In the genomic region with DNA sequence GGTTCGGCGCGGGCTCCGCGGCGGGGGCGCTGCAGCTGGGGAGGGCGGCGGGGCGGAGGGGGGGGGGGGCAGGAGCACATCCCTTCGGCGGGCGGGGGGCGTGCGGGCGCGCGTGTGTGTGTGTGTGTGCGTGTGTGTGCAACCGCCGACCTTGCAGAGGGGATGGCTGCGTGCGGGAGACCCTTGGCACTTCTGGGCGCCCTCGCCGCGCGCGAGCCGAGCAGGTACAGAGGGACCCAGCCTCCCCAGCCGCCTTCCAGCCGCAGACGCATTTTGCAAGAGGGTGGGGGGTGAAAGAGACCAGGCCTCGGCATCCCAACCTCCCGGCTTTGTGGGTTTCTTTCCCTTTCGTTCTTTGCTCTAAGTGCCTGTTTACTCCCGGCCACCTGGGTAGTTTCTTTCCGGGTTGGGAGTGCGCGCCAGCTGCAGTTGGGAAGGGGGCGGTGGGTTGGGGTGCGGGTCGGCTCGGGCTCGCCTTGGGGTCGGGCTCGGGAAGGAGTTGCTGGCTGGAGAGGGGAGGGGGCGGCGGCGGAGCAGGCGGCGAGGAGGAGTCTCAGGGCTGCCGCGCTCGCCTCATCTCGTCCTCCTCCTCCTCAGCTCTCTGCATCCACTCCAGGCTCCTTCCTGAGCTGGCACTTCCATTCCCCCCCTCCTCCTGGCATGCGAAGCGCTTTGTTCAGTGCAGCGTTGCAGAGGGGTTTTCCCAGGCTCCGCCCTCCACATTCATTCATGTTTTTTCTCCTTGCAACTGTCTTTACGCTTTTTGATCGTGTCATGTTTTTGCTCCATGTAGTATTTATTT, we compare ENCODE assay signal across 8 cellular contexts. TPM values are rescaled to one million over a fixed set of nuclear protein-coding genes. Genes with fewer than 3 reads are reported as not detected.
A peak's percentile ranks its signal among the peaks of the same experiment; 100 is the strongest.
DNase-seq lines count a peak whose midpoint lies in the region; ATAC-seq, FAIRE-seq and TF ChIP-seq lines count a peak whose summit lies in the region.

No MANE protein-coding gene starts in this region.

- FAIRE-seq in GM19239 (lab: Jason Lieb, UNC) = peak; percentile 58

- peaks cover 0 to 20% of the 10 kb centered on the region in 2 donors for H3K36me3 ChIP-seq in left lung

- no peak for TF ChIP-seq CTCF in left lung (IDR thresholded peaks at IDR 0.05)

- peak overlapping the region; percentile 93 for H3K4me3 Mint-ChIP-seq in activated CD4-positive, alpha-beta T cell treated with anti-CD3 and anti-CD28 coated beads, Interleukin-2, amount 10 ng/mL, durations not matched to agents 24 days and 14 days
- peak overlapping the region; percentile 90 for H3K4me3 Mint-ChIP-seq in dendritic cell treated with granulocyte-macrophage colony-stimulating factor and Interleukin-4, amounts not matched to agents 40 ng/mL and 50 ng/mL, for 4 days

- peaks cover 53% of the 10 kb centered on the region for H3K36me3 Mint-ChIP-seq in activated CD4-positive, alpha-beta T cell treated with anti-CD3 and anti-CD28 coated beads, Interleukin-2, amount 10 ng/mL, durations not matched to agents 24 days and 14 days (ENCODE audit: low read depth)
- H3K36me3 Mint-ChIP-seq in dendritic cell treated with granulocyte-macrophage colony-stimulating factor and Interleukin-4, amounts not matched to agents 40 ng/mL and 50 ng/mL, for 4 days (ENCODE audit: low read depth) = peaks cover 36% of the 10 kb centered on the region

- peak overlapping the region; percentile 70 to 73 for H3K4me3 ChIP-seq in left lung

- no peaks in the 10 kb centered on the region for H3K9me3 ChIP-seq in left lung

- intact Hi-C loops in activated CD4-positive, alpha-beta T cell treated with anti-CD3 and anti-CD28 coated beads, Interleukin-2, amount 10 ng/mL, durations not matched to agents 24 days and 14 days (cut with micrococcal nuclease) = loop anchor here (1.0 to 10.0 kb wide), 3 partner anchors 36 to 1290 kb away; a partner anchor contains a TSS
- intact Hi-C loops in dendritic cell treated with granulocyte-macrophage colony-stimulating factor and Interleukin-4, amounts not matched to agents 40 ng/mL and 50 ng/mL, for 4 days (cut with micrococcal nuclease) = no loop called here
- intact Hi-C loops in left lung (cut with DNase I) = no loop called here

- H3K27ac Mint-ChIP-seq in activated CD4-positive, alpha-beta T cell treated with anti-CD3 and anti-CD28 coated beads, Interleukin-2, amount 10 ng/mL, durations not matched to agents 24 days and 14 days = peak overlapping the region; percentile 98
- peak overlapping the region; percentile 90 for H3K27ac Mint-ChIP-seq in dendritic cell treated with granulocyte-macrophage colony-stimulating factor and Interleukin-4, amounts not matched to agents 40 ng/mL and 50 ng/mL, for 4 days

- peaks cover 10% of the 10 kb centered on the region for H3K9me3 Mint-ChIP-seq in activated CD4-positive, alpha-beta T cell treated with anti-CD3 and anti-CD28 coated beads, Interleukin-2, amount 10 ng/mL, durations not matched to agents 24 days and 14 days
- peaks cover 7% of the 10 kb centered on the region for H3K9me3 Mint-ChIP-seq in dendritic cell treated with granulocyte-macrophage colony-stimulating factor and Interleukin-4, amounts not matched to agents 40 ng/mL and 50 ng/mL, for 4 days

- H3K4me1 ChIP-seq in left lung = peaks cover 5 to 39% of the 10 kb centered on the region in 2 donors

- peak overlapping the region; percentile 97 to 98 for H3K27ac ChIP-seq in left lung

- peaks cover 50% of the 10 kb centered on the region for H3K4me1 Mint-ChIP-seq in activated CD4-positive, alpha-beta T cell treated with anti-CD3 and anti-CD28 coated beads, Interleukin-2, amount 10 ng/mL, durations not matched to agents 24 days and 14 days
- peaks cover 24% of the 10 kb centered on the region for H3K4me1 Mint-ChIP-seq in dendritic cell treated with granulocyte-macrophage colony-stimulating factor and Interleukin-4, amounts not matched to agents 40 ng/mL and 50 ng/mL, for 4 days (ENCODE audit: low read depth)

- ATAC-seq in left lung (peak; percentile 45), GM21528 (IDR thresholded peaks at IDR 0.05; ENCODE audit: low FRiP score, unreplicated experiment) (no peak)

- no peaks in the 10 kb centered on the region for H3K27me3 Mint-ChIP-seq in activated CD4-positive, alpha-beta T cell treated with anti-CD3 and anti-CD28 coated beads, Interleukin-2, amount 10 ng/mL, durations not matched to agents 24 days and 14 days
- peaks cover 3% of the 10 kb centered on the region for H3K27me3 Mint-ChIP-seq in dendritic cell treated with granulocyte-macrophage colony-stimulating factor and Interleukin-4, amounts not matched to agents 40 ng/mL and 50 ng/mL, for 4 days

- no peaks in the 10 kb centered on the region for H3K27me3 ChIP-seq in left lung

- peak; percentile 56 for DNase-seq in AG08395 (ENCODE audit: low spot score)
- peak; percentile 16 for DNase-seq in GM19239 (ENCODE audit: insufficient read length, low spot score)
- peak; percentile 67 to 77 for DNase-seq in NCI-H446 (lab: John Stamatoyannopoulos, UW)
- peak; percentile 94 for DNase-seq in activated CD4-positive, alpha-beta T cell treated with anti-CD3 and anti-CD28 coated beads, Interleukin-2, amount 10 ng/mL, durations not matched to agents 24 days and 14 days
- peak; percentile 84 to 89 for DNase-seq in left lung
- peak; percentile 66 for DNase-seq in stimulated activated CD4-positive, alpha-beta T cell treated with anti-CD3 and anti-CD28 coated beads, Interleukin-2, amount 100 ng/mL, for 4 hours (ENCODE audit: low read depth)

RNA-seq across cellular contexts. Expression of a gene that starts 0.7 kb away (rescaled TPM):
- total RNA-seq in activated CD4-positive, alpha-beta T cell treated with anti-CD3 and anti-CD28 coated beads, Interleukin-2, amount 10 ng/mL, durations not matched to agents 24 days and 14 days = 55.3 and 57.6 TPM in 2 replicates
- total RNA-seq in left lung = 10 to 100 TPM; 29.2 to 35.9 TPM

Comparison
In these comparisons a context has a peak if more than half of its experiments do, and no peak if none do; other contexts are left out.
1. DNase-seq: peak in every context shown above with its lines; median percentile 94 in activated CD4-positive, alpha-beta T cell treated with anti-CD3 and anti-CD28 coated beads, Interleukin-2, amount 10 ng/mL, durations not matched to agents 24 days and 14 days; 86 in left lung; 72 in NCI-H446; 66 in stimulated activated CD4-positive, alpha-beta T cell treated with anti-CD3 and anti-CD28 coated beads, Interleukin-2, amount 100 ng/mL, for 4 hours; 56 in AG08395; 16 in GM19239.